ENCODE assay signal across 8 cellular contexts in the genomic region with DNA sequence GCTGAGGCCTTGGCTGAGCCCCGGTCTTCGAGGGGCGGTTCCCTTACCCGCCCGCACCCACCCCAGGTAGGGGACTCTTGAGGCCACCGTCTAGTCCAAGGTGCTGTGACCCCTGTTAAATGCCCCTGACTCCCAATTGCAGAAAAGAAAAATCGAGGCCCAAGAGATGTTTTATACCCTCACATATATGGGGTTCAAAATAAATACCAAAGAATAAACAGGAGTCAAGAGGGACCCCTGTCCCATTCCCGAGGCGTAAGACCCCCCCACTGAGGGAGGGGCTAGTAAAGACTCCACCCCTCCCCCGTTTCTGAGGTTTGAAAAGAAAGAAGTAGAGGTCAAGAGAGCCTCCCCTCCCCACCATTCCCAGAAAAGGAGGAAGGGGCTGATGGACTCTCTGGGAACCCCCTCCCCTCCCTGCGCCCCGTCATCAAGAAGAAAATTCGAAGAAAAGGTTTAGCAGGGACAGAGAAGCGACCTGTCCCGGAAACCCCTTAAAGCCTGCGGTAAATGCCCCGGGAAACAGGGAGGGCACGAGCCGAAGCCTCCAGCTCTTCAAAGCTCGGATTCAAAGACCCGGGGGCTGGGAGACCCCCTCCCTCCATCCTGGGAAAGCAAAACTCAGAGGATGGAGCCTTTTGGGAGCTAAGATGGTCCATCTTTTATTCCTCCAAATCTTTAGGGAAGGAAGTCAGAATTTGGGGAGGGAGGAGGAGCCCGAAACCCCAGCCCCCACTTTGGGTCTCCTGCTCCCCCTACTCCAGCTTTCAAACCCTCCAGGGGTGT. TPM values are rescaled to one million over a fixed set of nuclear protein-coding genes. Genes with fewer than 3 reads are reported as not detected.
DNase-seq lines count a peak whose midpoint lies in the region; ATAC-seq and TF ChIP-seq lines count a peak whose summit lies in the region.

No MANE protein-coding gene starts in this region.

- intact Hi-C loops in Right ventricle myocardium inferior (cut with DNase I) (loop anchor here (2.0 to 5.0 kb wide), 6 partner anchors 20 to 208 kb away; partner anchors contain the start of genes LSM4 and PIK3R2), cardiac septum (cut with DNase I) (loop anchor here (2.0 to 10.0 kb wide), 4 partner anchors 48 to 210 kb away; partner anchors contain the start of genes LSM4 and SSBP4)

- 1% methylated on average over 20 of the region's 22 CpGs for WGBS in smooth muscle cell (ENCODE audit: low lambda C conversion rate)

- H3K36me3 ChIP-seq in iPS-20b (ENCODE audit: insufficient read depth, low read depth, low read length) = peaks cover 9% of the 10 kb centered on the region; the same call in 1 of the 2 replicates
- H3K36me3 ChIP-seq in smooth muscle cell (ENCODE audit: low read depth) = no peaks in the 10 kb centered on the region

- peak overlapping the region; percentile 91 for H2AFZ ChIP-seq in smooth muscle cell (ENCODE audit: low read depth)

- H3K4me3 ChIP-seq in iPS-20b (ENCODE audit: low read length) (peak overlapping the region; percentile 82), smooth muscle cell (peak overlapping the region; percentile 72)

- H3F3A ChIP-seq in smooth muscle cell (ENCODE audit: low read depth) = peaks cover 7% of the 10 kb centered on the region

- H3K27me3 ChIP-seq in iPS-20b (ENCODE audit: insufficient read depth, low read length) (peaks cover 6% of the 10 kb centered on the region), smooth muscle cell (ENCODE audit: low read depth) (no peaks in the 10 kb centered on the region)

- H3K4me1 ChIP-seq in iPS-20b (ENCODE audit: insufficient read depth, low read length) (peaks cover 7% of the 10 kb centered on the region; the same call in 1 of the 2 replicates), smooth muscle cell (ENCODE audit: low read depth) (peaks cover 18% of the 10 kb centered on the region)

- no peak for TF ChIP-seq CTCF in smooth muscle cell (IDR thresholded peaks at IDR 0.05; ENCODE audit: borderline replicate concordance, insufficient read depth, poor library complexity, severe bottlenecking)

- peak overlapping the region; percentile 91 for H3K4me2 ChIP-seq in smooth muscle cell

- peak overlapping the region; percentile 89; the same call in 1 of the 2 replicates for H3K9ac ChIP-seq in iPS-20b (ENCODE audit: low read depth, low read length)
- H3K9ac ChIP-seq in smooth muscle cell (ENCODE audit: low read depth) = peak overlapping the region; percentile 93

- no peaks in the 10 kb centered on the region for H3K79me2 ChIP-seq in smooth muscle cell (ENCODE audit: low read depth)

- H3K9me3 ChIP-seq in iPS-20b (ENCODE audit: insufficient read depth, low read depth, low read length) (no peaks in the 10 kb centered on the region), smooth muscle cell (replicated peaks; ENCODE audit: low read depth) (no peaks in the 10 kb centered on the region)

- peak; percentile 27 for ATAC-seq in Right ventricle myocardium inferior
- ATAC-seq in HG02970 (IDR thresholded peaks at IDR 0.05; ENCODE audit: low FRiP score, unreplicated experiment) = peak; percentile 3

- peak overlapping the region; percentile 97 for H3K27ac ChIP-seq in angular gyrus (ENCODE audit: low read depth, low read length)
- H3K27ac ChIP-seq in iPS-20b (ENCODE audit: low read length) = peak overlapping the region; percentile 90
- H3K27ac ChIP-seq in smooth muscle cell (ENCODE audit: low read depth) = peak overlapping the region; percentile 97

- DNase-seq in Right ventricle myocardium inferior (ENCODE audit: missing footprints) (no peak), cardiac septum (ENCODE audit: low spot score) (no peak), OCI-M2 (lab: John Stamatoyannopoulos, UW; ENCODE audit: unreplicated experiment) (peak; percentile 92), smooth muscle cell (lab: John Stamatoyannopoulos, UW; ENCODE audit: unreplicated experiment) (peak; percentile 85), germinal center (ENCODE audit: low spot score) (no peak)

- peaks cover 18% of the 10 kb centered on the region for H4K20me1 ChIP-seq in smooth muscle cell (ENCODE audit: low read depth)

RNA-seq across cellular contexts. Expression of gene RAB3A, which starts 0.7 kb away (rescaled TPM):
- total RNA-seq in Right ventricle myocardium inferior (25.4 TPM), cardiac septum (21.7 TPM), smooth muscle cell (1.4 and 4.9 TPM in 2 replicates)
- 3.6 and 3.7 TPM in 2 replicates for polyA plus RNA-seq in smooth muscle cell

RNA-seq across cellular contexts. Expression of gene MPV17L2, which starts 11.6 kb away (rescaled TPM):
- 12.0 TPM for total RNA-seq in Right ventricle myocardium inferior
- total RNA-seq in cardiac septum = 14.6 TPM
- 11.6 and 13.1 TPM in 2 replicates for total RNA-seq in smooth muscle cell
- 27.1 and 28.7 TPM in 2 replicates for polyA plus RNA-seq in smooth muscle cell

RNA-seq across cellular contexts. Expression of gene PDE4C, which starts 21.7 kb away (rescaled TPM):
- 1.1 TPM for total RNA-seq in Right ventricle myocardium inferior
- total RNA-seq in cardiac septum = 1.3 TPM
- total RNA-seq in smooth muscle cell = 1.1 and 3.1 TPM in 2 replicates
- 1.7 and 1.9 TPM in 2 replicates for polyA plus RNA-seq in smooth muscle cell

RNA-seq across cellular contexts. Expression of gene IFI30, which starts 31.0 kb away (rescaled TPM):
- total RNA-seq in Right ventricle myocardium inferior = 32.5 TPM
- total RNA-seq in cardiac septum = 14.6 TPM
- 0.67 and 2.9 TPM in 2 replicates for total RNA-seq in smooth muscle cell
- 0.64 and 0.87 TPM in 2 replicates for polyA plus RNA-seq in smooth muscle cell

RNA-seq across cellular contexts. Expression of gene PIK3R2, which starts 51.6 kb away (rescaled TPM):
- total RNA-seq in Right ventricle myocardium inferior = 21.7 TPM
- 28.3 TPM for total RNA-seq in cardiac septum
- total RNA-seq in smooth muscle cell = 22.2 and 22.9 TPM in 2 replicates
- 37.1 and 50.1 TPM in 2 replicates for polyA plus RNA-seq in smooth muscle cell

Comparison
In these comparisons a context has a peak if more than half of its experiments do, and no peak if none do; other contexts are left out.
1. DNase-seq: peak in OCI-M2 (single experiment) and smooth muscle cell (single experiment); none in Right ventricle myocardium inferior (single experiment), cardiac septum (single experiment) and germinal center (single experiment).
2. Peak in every context shown above with its lines, with median percentiles within 50 percentile points of each other: H3K27ac ChIP-seq.